18 cellular contexts compared by ENCODE assay signal in genomic region chr18:36038102-36038663, GRCh38. TPM values are rescaled to one million over a fixed set of nuclear protein-coding genes. Genes with fewer than 3 reads are reported as not detected.
DNase-seq lines count a peak whose midpoint lies in the region; ATAC-seq and TF ChIP-seq lines count a peak whose summit lies in the region.
"Had no signal": no experiment of that assay in that cellular context is flagged by ENCODE, and none has a peak within 500 bp of the region (broad histone marks: within the 10 kb centered on the region; RNA-seq: fewer than 3 reads in every experiment).

No MANE protein-coding gene starts in this region.

- peak; percentile 12 for DNase-seq in stimulated activated naive CD8-positive, alpha-beta T cell treated with anti-CD3 and anti-CD28 coated beads, Interleukin-15, Interleukin-2, amounts not matched to agents 100 U/mL and 50 U/mL, for 24 hours
- no peak for DNase-seq in stimulated activated naive CD8-positive, alpha-beta T cell treated with anti-CD3 and anti-CD28 coated beads, Interleukin-15, amount 100 ng/mL, for 72 hours
- DNase-seq in endodermal cell (no peak), NCI-H748 treated with DMSO at 0.1 percent for 48 hours (lab: John Stamatoyannopoulos, UW) (no peak), SIG-M5 treated with dmso at 0.1 percent for 504 hours (lab: John Stamatoyannopoulos, UW; ENCODE audit: unreplicated experiment) (no peak), heart right ventricle (no peak)
- DNase-seq: 8988T; CD4-positive, alpha-beta T cell; CD8-positive, alpha-beta memory T cell; DMS 273 treated with DMSO at 0.1 percent for 48 hours; DMS79; EL; GDM1; GOT3 had no signal

- TF ChIP-seq CTCF in HEK293 (tag by site-specific recombination; IDR thresholded peaks at IDR 0.05) = no peak
- no peak for TF ChIP-seq CTCF in endodermal cell (conservative IDR thresholded peaks at IDR 0.05)
- TF ChIP-seq CTCF in heart right ventricle (IDR thresholded peaks at IDR 0.05) = no peak

- H3K4me1 Mint-ChIP-seq in stimulated activated naive CD8-positive, alpha-beta T cell treated with anti-CD3 and anti-CD28 coated beads, Interleukin-15, amount 100 ng/mL, for 72 hours = peaks cover 46% of the 10 kb centered on the region
- peaks cover 9% of the 10 kb centered on the region for H3K4me1 Mint-ChIP-seq in endodermal cell

- WGBS in endodermal cell (ENCODE audit: insufficient coverage in 1 of 2, insufficient read length in 1 of 2), 2 experiments = 96 to 100% methylated on average over 4 to 5 of the region's 5 CpGs
- 97 to 99% methylated on average over 5 of the region's 5 CpGs for WGBS in heart right ventricle, 2 donors

- no peak overlapping the region for H3K27ac ChIP-seq in HEK293 (ENCODE audit: extremely low read depth, low read depth, low read length)
- H3K27ac ChIP-seq in endodermal cell (ENCODE audit: low read depth, low read length) = no peak overlapping the region
- H3K27ac ChIP-seq in heart right ventricle = no peak overlapping the region

- H3K9me3 Mint-ChIP-seq in stimulated activated naive CD8-positive, alpha-beta T cell treated with anti-CD3 and anti-CD28 coated beads, Interleukin-15, amount 100 ng/mL, for 72 hours = peaks cover 16 to 17% of the 10 kb centered on the region in 2 donors
- H3K9me3 Mint-ChIP-seq in endodermal cell = peaks cover 40% of the 10 kb centered on the region

- H3K9me3 ChIP-seq in HEK293 (ENCODE audit: control insufficient read depth, insufficient read depth, low read depth, low read length) = no peaks in the 10 kb centered on the region
- H3K9me3 ChIP-seq in endodermal cell (ENCODE audit: control insufficient read depth, low read length) = peaks cover 45% of the 10 kb centered on the region
- H3K9me3 ChIP-seq in heart right ventricle = peaks cover 0 to 21% (median 8%) of the 10 kb centered on the region in 11 donors

- no peak overlapping the region for H3K4me3 Mint-ChIP-seq in stimulated activated naive CD8-positive, alpha-beta T cell treated with anti-CD3 and anti-CD28 coated beads, Interleukin-15, amount 100 ng/mL, for 72 hours
- no peak overlapping the region for H3K4me3 Mint-ChIP-seq in endodermal cell
- H3K4me3 Mint-ChIP-seq: CD14-positive monocyte; CD4-positive, alpha-beta T cell; CD8-positive, alpha-beta memory T cell had no signal

- H3K4me3 ChIP-seq in HEK293 (ENCODE audit: low read depth, low read length) = no peak overlapping the region
- peak overlapping the region; percentile 6 for H3K4me3 ChIP-seq in endodermal cell (ENCODE audit: low read length)
- no peak overlapping the region for H3K4me3 ChIP-seq in heart right ventricle
- H3K4me3 ChIP-seq: GM12878, HAP-1 had no signal

- no peak overlapping the region for H3K27ac Mint-ChIP-seq in stimulated activated naive CD8-positive, alpha-beta T cell treated with anti-CD3 and anti-CD28 coated beads, Interleukin-15, amount 100 ng/mL, for 72 hours
- H3K27ac Mint-ChIP-seq in endodermal cell = no peak overlapping the region

- H3K27me3 ChIP-seq in endodermal cell (ENCODE audit: control insufficient read depth, insufficient read depth, low read length, poor library complexity, severe bottlenecking) (no peaks in the 10 kb centered on the region), heart right ventricle (no peaks in the 10 kb centered on the region)

- CTCF ChIA-PET in HEK293 (lab: Yijun Ruan, JAX) = no interaction called here

- H3K27me3 Mint-ChIP-seq in stimulated activated naive CD8-positive, alpha-beta T cell treated with anti-CD3 and anti-CD28 coated beads, Interleukin-15, amount 100 ng/mL, for 72 hours = no peaks in the 10 kb centered on the region
- no peaks in the 10 kb centered on the region for H3K27me3 Mint-ChIP-seq in endodermal cell (ENCODE audit: insufficient read depth)
- H3K27me3 Mint-ChIP-seq: CD4-positive, alpha-beta T cell; CD8-positive, alpha-beta memory T cell had no signal

- H3K36me3 ChIP-seq in HEK293 (ENCODE audit: control insufficient read depth in 2 of 2, insufficient read depth in 1 of 2, low read length in 2 of 2) (peaks cover 0 to 18% of the 10 kb centered on the region in 2 experiments; a peak in 1 of 3 replicates), endodermal cell (ENCODE audit: control insufficient read depth, insufficient read depth, low read length) (peaks cover 45% of the 10 kb centered on the region), heart right ventricle (peaks cover 0 to 7% (median 0%) of the 10 kb centered on the region in 9 donors)
- H3K36me3 ChIP-seq: HAP-1 had no signal

- POLR2A ChIA-PET in HEK293 (lab: Yijun Ruan, JAX) = no interaction called here

- ATAC-seq in stimulated activated naive CD8-positive, alpha-beta T cell treated with anti-CD3 and anti-CD28 coated beads, Interleukin-15, Interleukin-2, amounts not matched to agents 100 U/mL and 50 U/mL, for 24 hours = no peak
- ATAC-seq in stimulated activated naive CD8-positive, alpha-beta T cell treated with anti-CD3 and anti-CD28 coated beads, Interleukin-15, amount 100 ng/mL, for 72 hours = no peak
- ATAC-seq in heart right ventricle = no peak
- ATAC-seq: GM12878 had no signal

- peaks cover 52% of the 10 kb centered on the region for H3K36me3 Mint-ChIP-seq in endodermal cell (ENCODE audit: low read depth)

- peaks cover 4% of the 10 kb centered on the region; the same call in 1 of the 2 replicates for H3K4me1 ChIP-seq in HEK293 (ENCODE audit: control insufficient read depth, insufficient read depth, low read length)
- H3K4me1 ChIP-seq in endodermal cell (ENCODE audit: control insufficient read depth, insufficient read depth, low read length) = no peaks in the 10 kb centered on the region
- H3K4me1 ChIP-seq in heart right ventricle = peaks cover 0 to 43% (median 19%) of the 10 kb centered on the region in 9 donors

- intact Hi-C loops in heart right ventricle (cut with DNase I) = no loop called here

- no peak overlapping the region for H3K9ac ChIP-seq in endodermal cell (ENCODE audit: extremely low read depth, low read length, poor library complexity, severe bottlenecking)

TF ChIP-seq in HEK293, 187 proteins besides CTCF, POLR2A, EP300 and RAD21:
- no peak for TF ChIP-seq ZNF155 (tag by site-specific recombination; IDR thresholded peaks at IDR 0.05)
- no peak for TF ChIP-seq ZNF140 (tag by site-specific recombination; IDR thresholded peaks at IDR 0.05)
- peak; percentile 98 for TF ChIP-seq SETDB1 (IDR thresholded peaks at IDR 0.05; ENCODE audit: insufficient read length, low read length)
- TF ChIP-seq ZNF280D (tag by site-specific recombination; IDR thresholded peaks at IDR 0.05) = 0 out of 2 replicates have a peak, but pooled peaks have one; percentile 25
- peak; percentile 97 for TF ChIP-seq ZNF585B (tag by site-specific recombination; IDR thresholded peaks at IDR 0.05)
- peak; percentile 99 for TF ChIP-seq TRIM28 (IDR thresholded peaks at IDR 0.05; ENCODE audit: borderline replicate concordance, low read length)
- no peak for TF ChIP-seq ZBTB21 (tag by site-specific recombination; IDR thresholded peaks at IDR 0.05)

RNA-seq across cellular contexts. Expression of gene RPRD1A, which starts 29.2 kb away (rescaled TPM):
- total RNA-seq in endodermal cell (10 to 100 TPM; 90.5 to 97.7 TPM), heart right ventricle (10 to 100 TPM; 39.0 to 51.3 (median 49.7) TPM)
- 83.4 TPM for polyA plus RNA-seq in endodermal cell (2013, experiment 1 of 2)
- polyA plus RNA-seq in endodermal cell (2013, experiment 2 of 2) = 76.9 TPM
- polyA plus RNA-seq in heart right ventricle = 10 to 100 TPM; 21.4 to 23.5 TPM
